Comparison of ENCODE assay signal across 10 cellular contexts in the genomic region with DNA sequence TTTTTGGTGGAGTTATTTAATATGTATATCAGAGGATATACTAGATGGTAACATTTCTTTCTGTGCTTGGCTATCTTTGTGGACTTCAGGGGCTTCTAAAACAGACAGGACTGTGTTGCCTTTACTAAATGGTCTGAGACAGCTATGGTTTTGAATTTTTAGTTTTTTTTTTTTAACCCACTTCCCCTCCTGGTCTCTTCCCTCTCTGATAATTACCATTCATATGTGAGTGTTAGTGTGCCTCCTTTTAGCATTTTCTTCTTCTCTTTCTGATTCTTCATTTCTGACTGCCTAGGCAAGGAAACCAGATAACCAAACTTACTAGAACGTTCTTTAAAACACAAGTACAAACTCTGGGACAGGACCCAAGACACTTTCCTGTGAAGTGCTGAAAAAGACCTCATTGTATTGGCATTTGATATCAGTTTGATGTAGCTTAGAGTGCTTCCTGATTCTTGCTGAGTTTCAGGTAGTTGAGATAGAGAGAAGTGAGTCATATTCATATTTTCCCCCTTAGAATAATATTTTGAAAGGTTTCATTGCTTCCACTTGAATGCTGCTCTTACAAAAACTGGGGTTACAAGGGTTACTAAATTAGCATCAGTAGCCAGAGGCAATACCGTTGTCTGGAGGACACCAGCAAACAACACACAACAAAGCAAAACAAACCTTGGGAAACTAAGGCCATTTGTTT. TPM values are rescaled to one million over a fixed set of nuclear protein-coding genes. Genes with fewer than 3 reads are reported as not detected.
DNase-seq lines count a peak whose midpoint lies in the region; ATAC-seq and TF ChIP-seq lines count a peak whose summit lies in the region.
"Had no signal": no experiment of that assay in that cellular context is flagged by ENCODE, and none has a peak within 500 bp of the region (broad histone marks: within the 10 kb centered on the region; RNA-seq: fewer than 3 reads in every experiment).

No MANE protein-coding gene starts in this region.

- 82% methylated on average over 2 of the region's 2 CpGs for WGBS in hepatocyte (ENCODE audit: low lambda C conversion rate, missing lambda C conversion rate)

- H3K27ac Mint-ChIP-seq in activated T-helper 2 cell treated with anti-CD3 and anti-CD28 coated beads, Interferon-gamma antibody, Interleukin-2, Interleukin-4, amounts not matched to agents 10 μg/mL and 5 μg/mL and 100 μg/mL, durations not matched to agents 14 hours and 24 hours and 36 hours = peak overlapping the region; percentile 77

- no peak overlapping the region for H2AFZ ChIP-seq in hepatocyte

- H3K36me3 ChIP-seq in neutrophil (peaks cover 73% of the 10 kb centered on the region), hepatocyte (replicated peaks; ENCODE audit: insufficient read depth, low read depth) (peaks cover 4% of the 10 kb centered on the region)

- no peaks in the 10 kb centered on the region for H4K20me1 ChIP-seq in hepatocyte (ENCODE audit: insufficient read depth, poor library complexity, severe bottlenecking)

- H3K27me3 Mint-ChIP-seq in activated T-helper 2 cell treated with anti-CD3 and anti-CD28 coated beads, Interferon-gamma antibody, Interleukin-2, Interleukin-4, amounts not matched to agents 10 μg/mL and 5 μg/mL and 100 μg/mL, durations not matched to agents 14 hours and 24 hours and 36 hours (ENCODE audit: low read depth) = no peaks in the 10 kb centered on the region

- H3K4me1 ChIP-seq in neutrophil (ENCODE audit: control insufficient read depth in 1 of 2, insufficient read depth in 1 of 2, low read depth in 1 of 2, low read length in 1 of 2) = no peaks in the 10 kb centered on the region
- H3K4me1 ChIP-seq in hepatocyte (ENCODE audit: insufficient read depth) = no peaks in the 10 kb centered on the region

- TF ChIP-seq CTCF in neutrophil (IDR thresholded peaks at IDR 0.05) = no peak
- no peak for TF ChIP-seq CTCF in hepatocyte (IDR thresholded peaks at IDR 0.05; ENCODE audit: poor library complexity)

- no peaks in the 10 kb centered on the region for H3K9me2 ChIP-seq in hepatocyte (replicated peaks; ENCODE audit: insufficient read depth)

- H3K36me3 Mint-ChIP-seq in activated T-helper 2 cell treated with anti-CD3 and anti-CD28 coated beads, Interferon-gamma antibody, Interleukin-2, Interleukin-4, amounts not matched to agents 10 μg/mL and 5 μg/mL and 100 μg/mL, durations not matched to agents 14 hours and 24 hours and 36 hours (ENCODE audit: low read depth) = peaks cover 87% of the 10 kb centered on the region

- H3K9me3 Mint-ChIP-seq in activated T-helper 2 cell treated with anti-CD3 and anti-CD28 coated beads, Interferon-gamma antibody, Interleukin-2, Interleukin-4, amounts not matched to agents 10 μg/mL and 5 μg/mL and 100 μg/mL, durations not matched to agents 14 hours and 24 hours and 36 hours = peaks cover 15% of the 10 kb centered on the region

- H3K4me2 ChIP-seq in hepatocyte = no peak overlapping the region

- no peaks in the 10 kb centered on the region for H3K79me2 ChIP-seq in hepatocyte

- H3K4me3 Mint-ChIP-seq in activated T-helper 2 cell treated with anti-CD3 and anti-CD28 coated beads, Interferon-gamma antibody, Interleukin-2, Interleukin-4, amounts not matched to agents 10 μg/mL and 5 μg/mL and 100 μg/mL, durations not matched to agents 14 hours and 24 hours and 36 hours (ENCODE audit: low read depth) = no peak overlapping the region

- no peaks in the 10 kb centered on the region for H3K9me3 ChIP-seq in neutrophil
- H3K9me3 ChIP-seq in hepatocyte (ENCODE audit: low read depth) = no peaks in the 10 kb centered on the region

- H3K4me3 ChIP-seq in neutrophil (ENCODE audit: low read depth in 1 of 2, low read length in 1 of 2) = no peak overlapping the region
- no peak overlapping the region for H3K4me3 ChIP-seq in hepatocyte

- ATAC-seq in activated CD4-positive, CD25-positive, alpha-beta regulatory T cell treated with anti-CD3 and anti-CD28 coated beads, Interleukin-2, amount 50 U/mL, for 24 hours = peak; percentile 27 to 38
- peak; percentile 89 for ATAC-seq in HG02884 (IDR thresholded peaks at IDR 0.05; ENCODE audit: unreplicated experiment)

- H3K27me3 ChIP-seq in neutrophil = no peaks in the 10 kb centered on the region
- H3K27me3 ChIP-seq in hepatocyte = no peaks in the 10 kb centered on the region

- no peak for DNase-seq in activated CD4-positive, CD25-positive, alpha-beta regulatory T cell (lab: John Stamatoyannopoulos, UW)
- DNase-seq in activated T-helper 2 cell treated with anti-CD3 and anti-CD28 coated beads, Interferon-gamma antibody, Interleukin-2, Interleukin-4, amounts not matched to agents 10 μg/mL and 5 μg/mL and 100 μg/mL, durations not matched to agents 14 hours and 24 hours and 36 hours (ENCODE audit: low spot score) = no peak
- DNase-seq in stimulated activated CD8-positive, alpha-beta memory T cell treated with anti-CD3 and anti-CD28 coated beads, Interleukin-4, amount 100 ng/mL, for 48 hours = no peak
- DNase-seq in hepatocyte (ENCODE audit: low spot score) (no peak), mesenteric fat pad (ENCODE audit: low spot score) (no peak)
- DNase-seq: activated gamma-delta T cell treated with Interleukin-2 at 50 U/mL for 16 hours, GOT3 had no signal

- intact Hi-C loops in activated T-helper 2 cell treated with anti-CD3 and anti-CD28 coated beads, Interferon-gamma antibody, Interleukin-2, Interleukin-4, amounts not matched to agents 10 μg/mL and 5 μg/mL and 100 μg/mL, durations not matched to agents 14 hours and 24 hours and 36 hours (cut with micrococcal nuclease) = no loop called here

- peaks cover 21% of the 10 kb centered on the region for H3K4me1 Mint-ChIP-seq in activated T-helper 2 cell treated with anti-CD3 and anti-CD28 coated beads, Interferon-gamma antibody, Interleukin-2, Interleukin-4, amounts not matched to agents 10 μg/mL and 5 μg/mL and 100 μg/mL, durations not matched to agents 14 hours and 24 hours and 36 hours (ENCODE audit: low read depth)

- H3K27ac ChIP-seq in neutrophil (peak overlapping the region; percentile 11), hepatocyte (no peak overlapping the region)

RNA-seq across cellular contexts. Expression of a gene that starts 52.7 kb away (rescaled TPM):
- 73.0 and 77.1 TPM in 2 replicates for total RNA-seq in activated T-helper 2 cell treated with anti-CD3 and anti-CD28 coated beads, Interferon-gamma antibody, Interleukin-2, Interleukin-4, amounts not matched to agents 10 μg/mL and 5 μg/mL and 100 μg/mL, durations not matched to agents 14 hours and 24 hours and 36 hours
- 109 and 116 TPM in 2 replicates for total RNA-seq in hepatocyte
- 62.5 and 64.4 TPM in 2 replicates for polyA plus RNA-seq in hepatocyte
- 87.0 TPM for total RNA-seq in mesenteric fat pad
